2 cellular contexts compared by ENCODE assay signal in genomic region chr21:36063375-36064084, GRCh38.
TF ChIP-seq lines count a peak whose summit lies in the region.

No MANE protein-coding gene starts in this region.

TF ChIP-seq in liver, 16 proteins besides CTCF, POLR2A, EP300 and RAD21:
- TF ChIP-seq TAF1 (conservative IDR thresholded peaks at IDR 0.05) (no peak), ZBTB33 (IDR thresholded peaks at IDR 0.05) (peak; percentile 70), HNF4A (conservative IDR thresholded peaks at IDR 0.05) (peak in 1 of 2 donors; percentile 7), MAX (IDR thresholded peaks at IDR 0.05) (no peak)

TF ChIP-seq in HepG2, 621 proteins besides CTCF, POLR2A, EP300 and RAD21:
- TF ChIP-seq ZNF703 (CRISPR knock-in tag; IDR thresholded peaks at IDR 0.05; ENCODE audit: borderline replicate concordance), result no peak
